ENCODE assay signal across 8 cellular contexts in the genomic region with DNA sequence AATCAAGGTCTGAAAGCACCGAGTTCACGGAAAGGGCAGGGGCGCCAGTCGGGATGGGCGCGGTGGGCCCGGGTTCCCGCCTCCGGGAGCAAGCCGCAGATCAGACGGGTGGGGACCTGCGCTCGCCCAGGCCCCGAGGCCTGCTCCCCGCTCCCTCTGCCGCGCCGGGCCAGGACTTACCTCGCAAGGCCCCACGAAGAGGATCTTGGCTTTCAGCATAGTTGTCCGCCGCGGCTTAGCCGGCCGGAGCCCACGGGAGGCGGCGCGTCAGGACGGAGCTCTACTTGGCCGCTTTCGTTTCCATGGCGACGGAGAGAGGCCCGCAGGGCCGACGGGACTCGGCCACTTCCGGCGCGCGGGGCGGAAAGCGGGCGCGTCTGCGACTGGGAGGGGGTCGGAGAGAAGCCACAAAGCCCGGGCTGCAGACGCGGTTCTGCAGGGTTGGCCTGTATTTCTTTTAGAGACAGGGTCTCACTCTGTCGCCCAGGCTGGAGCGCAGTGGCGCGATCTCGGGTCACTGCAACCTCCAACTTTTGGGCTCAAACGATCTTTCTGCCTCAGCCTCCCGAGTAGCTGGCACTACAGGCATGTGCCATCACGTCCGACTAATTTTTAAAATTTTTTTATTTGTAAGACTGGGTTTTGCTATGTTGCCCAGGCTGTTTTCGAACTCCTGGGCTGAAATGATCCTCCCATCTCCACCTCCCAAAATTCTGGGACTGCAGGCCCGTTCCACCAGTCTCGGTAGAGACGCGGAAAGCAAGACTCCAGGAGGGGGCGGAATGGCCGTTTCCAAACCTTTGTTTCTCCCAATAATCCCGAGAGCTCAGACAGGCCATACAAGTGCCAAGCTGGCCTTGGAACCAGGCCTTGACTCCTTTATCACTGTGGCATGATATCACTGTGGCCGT. TPM values are rescaled to one million over a fixed set of nuclear protein-coding genes. Genes with fewer than 3 reads are reported as not detected.
DNase-seq lines count a peak whose midpoint lies in the region; ATAC-seq, FAIRE-seq and TF ChIP-seq lines count a peak whose summit lies in the region.

A gene (minus strand): TSS at position 322 of the 911 bp plus-strand sequence. CDS start 103 bp downstream, at position 219.

- ATAC-seq in GM18867 (IDR thresholded peaks at IDR 0.05; ENCODE audit: unreplicated experiment), result peak; percentile 98
- ATAC-seq in HG03108 (IDR thresholded peaks at IDR 0.05; ENCODE audit: unreplicated experiment), result peak; percentile 92
- peak; percentile 92 for ATAC-seq in WTC11

- FAIRE-seq in bronchial epithelial cell (lab: Jason Lieb, UNC), result no peak

- peak; percentile 98 for DNase-seq in ACHN
- DNase-seq in NCI-H2196 (lab: John Stamatoyannopoulos, UW; ENCODE audit: unreplicated experiment), result peak; percentile 98
- peak; percentile 90 for DNase-seq in WTC11 (ENCODE audit: low spot score)
- DNase-seq in bronchial epithelial cell (ENCODE audit: low read depth), result peak; percentile 62
- DNase-seq in immature natural killer cell, result peak; percentile 85 to 86 (median 86)
- DNase-seq in smooth muscle cell of the brain vasculature (ENCODE audit: low read depth, low spot score), result peak; percentile 65

- H3K4me3 Mint-ChIP-seq in WTC11, result peak within 1 kb of the TSS; percentile 93
- H3K4me3 Mint-ChIP-seq in immature natural killer cell, result peak within 1 kb of the TSS; percentile 86 to 93 (median 89)

- H3K36me3 ChIP-seq in bronchial epithelial cell (ENCODE audit: control insufficient read depth, insufficient read depth, low read length), result no peaks in the 10 kb centered on the region

- H3K9me3 Mint-ChIP-seq in WTC11, result no peaks in the 10 kb centered on the region
- no peaks in the 10 kb centered on the region for H3K9me3 Mint-ChIP-seq in immature natural killer cell

- in situ Hi-C loops in ACHN (cut with HindIII; ENCODE audit: low pct_ligation_motif_present, low pct_unique_long_range_greater_than_20kb, low sequenced_read_pairs), result no loop called here

- POLR2A ChIA-PET in WTC11 (lab: Charles Lee), result interaction anchor here (0.6 to 1.0 kb wide), 8 partner anchors 10 to 527 kb away, joined by 3 to 5 read pairs (median 4); no protein-coding TSS in a partner anchor

- H3K27me3 ChIP-seq in bronchial epithelial cell (ENCODE audit: control insufficient read depth, insufficient read depth, low read length), result no peaks in the 10 kb centered on the region

- H3K27ac Mint-ChIP-seq in WTC11, result peak within 1 kb of the TSS; percentile 96
- H3K27ac Mint-ChIP-seq in immature natural killer cell, result peak within 1 kb of the TSS; percentile 77 to 92 (median 89)

- peaks cover 4% of the 10 kb centered on the region; the same call in 1 of the 2 replicates for H3K36me3 Mint-ChIP-seq in WTC11
- H3K36me3 Mint-ChIP-seq in immature natural killer cell, result no peaks in the 10 kb centered on the region

- TF ChIP-seq CTCF in WTC11 (IDR thresholded peaks at IDR 0.05), result no peak
- TF ChIP-seq CTCF in bronchial epithelial cell (IDR thresholded peaks at IDR 0.05; ENCODE audit: insufficient read depth, low read length, severe bottlenecking), result peak; percentile 49

- peak within 1 kb of the TSS; percentile 89 for H3K4me3 ChIP-seq in bronchial epithelial cell (ENCODE audit: low read depth, low read length)

- peaks cover 12% of the 10 kb centered on the region for H3K4me1 Mint-ChIP-seq in WTC11
- peaks cover 12 to 15% of the 10 kb centered on the region in 2 donors for H3K4me1 Mint-ChIP-seq in immature natural killer cell

- CTCF ChIA-PET in WTC11 (lab: Charles Lee), result interaction anchor here (0.6 to 2.2 kb wide), 31 partner anchors 8 to 241 kb away, joined by 3 to 22 read pairs (median 4); a partner anchor contains a TSS

- H3K27me3 Mint-ChIP-seq in WTC11 (ENCODE audit: low read depth) (no peaks in the 10 kb centered on the region), immature natural killer cell (ENCODE audit: low read depth in 3 of 3) (peaks cover 4 to 8% (median 5%) of the 10 kb centered on the region in 3 donors)

TF ChIP-seq in WTC11, 78 proteins besides CTCF, POLR2A, EP300 and RAD21 (continues in another document):
- TF ChIP-seq, protein P1, sequence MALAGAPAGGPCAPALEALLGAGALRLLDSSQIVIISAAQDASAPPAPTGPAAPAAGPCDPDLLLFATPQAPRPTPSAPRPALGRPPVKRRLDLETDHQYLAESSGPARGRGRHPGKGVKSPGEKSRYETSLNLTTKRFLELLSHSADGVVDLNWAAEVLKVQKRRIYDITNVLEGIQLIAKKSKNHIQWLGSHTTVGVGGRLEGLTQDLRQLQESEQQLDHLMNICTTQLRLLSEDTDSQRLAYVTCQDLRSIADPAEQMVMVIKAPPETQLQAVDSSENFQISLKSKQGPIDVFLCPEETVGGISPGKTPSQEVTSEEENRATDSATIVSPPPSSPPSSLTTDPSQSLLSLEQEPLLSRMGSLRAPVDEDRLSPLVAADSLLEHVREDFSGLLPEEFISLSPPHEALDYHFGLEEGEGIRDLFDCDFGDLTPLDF (CRISPR knock-in tag; IDR thresholded peaks at IDR 0.05), result no peak
- TF ChIP-seq ZNF121 (CRISPR knock-in tag; IDR thresholded peaks at IDR 0.05) (0 out of 2 replicates have a peak, but pooled peaks have one; percentile 23), CREM (CRISPR knock-in tag; IDR thresholded peaks at IDR 0.05) (peak; percentile 81; the same call in 1 of the 2 replicates), CBFB (CRISPR knock-in tag; IDR thresholded peaks at IDR 0.05; ENCODE audit: low read depth) (no peak), ETV6 (CRISPR knock-in tag; IDR thresholded peaks at IDR 0.05) (peak; percentile 26; the same call in 1 of the 2 replicates)
- TF ChIP-seq, protein P2, sequence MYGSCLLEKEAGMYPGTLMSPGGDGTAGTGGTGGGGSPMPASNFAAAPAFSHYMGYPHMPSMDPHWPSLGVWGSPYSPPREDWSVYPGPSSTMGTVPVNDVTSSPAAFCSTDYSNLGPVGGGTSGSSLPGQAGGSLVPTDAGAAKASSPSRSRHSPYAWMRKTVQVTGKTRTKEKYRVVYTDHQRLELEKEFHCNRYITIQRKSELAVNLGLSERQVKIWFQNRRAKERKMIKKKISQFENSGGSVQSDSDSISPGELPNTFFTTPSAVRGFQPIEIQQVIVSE (CRISPR knock-in tag; IDR thresholded peaks at IDR 0.05; ENCODE audit: borderline replicate concordance), result no peak
- TF ChIP-seq, protein P3, sequence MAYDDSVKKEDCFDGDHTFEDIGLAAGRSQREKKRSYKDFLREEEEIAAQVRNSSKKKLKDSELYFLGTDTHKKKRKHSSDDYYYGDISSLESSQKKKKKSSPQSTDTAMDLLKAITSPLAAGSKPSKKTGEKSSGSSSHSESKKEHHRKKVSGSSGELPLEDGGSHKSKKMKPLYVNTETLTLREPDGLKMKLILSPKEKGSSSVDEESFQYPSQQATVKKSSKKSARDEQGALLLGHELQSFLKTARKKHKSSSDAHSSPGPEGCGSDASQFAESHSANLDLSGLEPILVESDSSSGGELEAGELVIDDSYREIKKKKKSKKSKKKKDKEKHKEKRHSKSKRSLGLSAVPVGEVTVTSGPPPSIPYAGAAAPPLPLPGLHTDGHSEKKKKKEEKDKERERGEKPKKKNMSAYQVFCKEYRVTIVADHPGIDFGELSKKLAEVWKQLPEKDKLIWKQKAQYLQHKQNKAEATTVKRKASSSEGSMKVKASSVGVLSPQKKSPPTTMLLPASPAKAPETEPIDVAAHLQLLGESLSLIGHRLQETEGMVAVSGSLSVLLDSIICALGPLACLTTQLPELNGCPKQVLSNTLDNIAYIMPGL (CRISPR knock-in tag; IDR thresholded peaks at IDR 0.05), result 0 out of 2 replicates have a peak, but pooled peaks have one; percentile 68
- TF ChIP-seq, protein P4, sequence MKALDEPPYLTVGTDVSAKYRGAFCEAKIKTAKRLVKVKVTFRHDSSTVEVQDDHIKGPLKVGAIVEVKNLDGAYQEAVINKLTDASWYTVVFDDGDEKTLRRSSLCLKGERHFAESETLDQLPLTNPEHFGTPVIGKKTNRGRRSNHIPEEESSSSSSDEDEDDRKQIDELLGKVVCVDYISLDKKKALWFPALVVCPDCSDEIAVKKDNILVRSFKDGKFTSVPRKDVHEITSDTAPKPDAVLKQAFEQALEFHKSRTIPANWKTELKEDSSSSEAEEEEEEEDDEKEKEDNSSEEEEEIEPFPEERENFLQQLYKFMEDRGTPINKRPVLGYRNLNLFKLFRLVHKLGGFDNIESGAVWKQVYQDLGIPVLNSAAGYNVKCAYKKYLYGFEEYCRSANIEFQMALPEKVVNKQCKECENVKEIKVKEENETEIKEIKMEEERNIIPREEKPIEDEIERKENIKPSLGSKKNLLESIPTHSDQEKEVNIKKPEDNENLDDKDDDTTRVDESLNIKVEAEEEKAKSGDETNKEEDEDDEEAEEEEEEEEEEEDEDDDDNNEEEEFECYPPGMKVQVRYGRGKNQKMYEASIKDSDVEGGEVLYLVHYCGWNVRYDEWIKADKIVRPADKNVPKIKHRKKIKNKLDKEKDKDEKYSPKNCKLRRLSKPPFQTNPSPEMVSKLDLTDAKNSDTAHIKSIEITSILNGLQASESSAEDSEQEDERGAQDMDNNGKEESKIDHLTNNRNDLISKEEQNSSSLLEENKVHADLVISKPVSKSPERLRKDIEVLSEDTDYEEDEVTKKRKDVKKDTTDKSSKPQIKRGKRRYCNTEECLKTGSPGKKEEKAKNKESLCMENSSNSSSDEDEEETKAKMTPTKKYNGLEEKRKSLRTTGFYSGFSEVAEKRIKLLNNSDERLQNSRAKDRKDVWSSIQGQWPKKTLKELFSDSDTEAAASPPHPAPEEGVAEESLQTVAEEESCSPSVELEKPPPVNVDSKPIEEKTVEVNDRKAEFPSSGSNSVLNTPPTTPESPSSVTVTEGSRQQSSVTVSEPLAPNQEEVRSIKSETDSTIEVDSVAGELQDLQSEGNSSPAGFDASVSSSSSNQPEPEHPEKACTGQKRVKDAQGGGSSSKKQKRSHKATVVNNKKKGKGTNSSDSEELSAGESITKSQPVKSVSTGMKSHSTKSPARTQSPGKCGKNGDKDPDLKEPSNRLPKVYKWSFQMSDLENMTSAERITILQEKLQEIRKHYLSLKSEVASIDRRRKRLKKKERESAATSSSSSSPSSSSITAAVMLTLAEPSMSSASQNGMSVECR (CRISPR knock-in tag; IDR thresholded peaks at IDR 0.05; ENCODE audit: borderline replicate concordance), result peak; percentile 54; the same call in 1 of the 2 replicates

RNA-seq across cellular contexts. Expression of the gene that starts here (rescaled TPM):
- total RNA-seq in WTC11 (2021) (13.7 to 16.6 TPM (median 15.5 TPM) in 3 replicates), bronchial epithelial cell (6.3 and 12.0 TPM in 2 replicates)
- polyA plus RNA-seq in immature natural killer cell, result 1 to 10 TPM; 6.0 to 9.9 (median 6.2) TPM

Comparison
In these comparisons a context has a peak if more than half of its experiments do, and no peak if none do; other contexts are left out.
1. Peak in every context shown above with its lines: DNase-seq, ATAC-seq and H3K4me3 ChIP-seq.